In the genomic region with DNA sequence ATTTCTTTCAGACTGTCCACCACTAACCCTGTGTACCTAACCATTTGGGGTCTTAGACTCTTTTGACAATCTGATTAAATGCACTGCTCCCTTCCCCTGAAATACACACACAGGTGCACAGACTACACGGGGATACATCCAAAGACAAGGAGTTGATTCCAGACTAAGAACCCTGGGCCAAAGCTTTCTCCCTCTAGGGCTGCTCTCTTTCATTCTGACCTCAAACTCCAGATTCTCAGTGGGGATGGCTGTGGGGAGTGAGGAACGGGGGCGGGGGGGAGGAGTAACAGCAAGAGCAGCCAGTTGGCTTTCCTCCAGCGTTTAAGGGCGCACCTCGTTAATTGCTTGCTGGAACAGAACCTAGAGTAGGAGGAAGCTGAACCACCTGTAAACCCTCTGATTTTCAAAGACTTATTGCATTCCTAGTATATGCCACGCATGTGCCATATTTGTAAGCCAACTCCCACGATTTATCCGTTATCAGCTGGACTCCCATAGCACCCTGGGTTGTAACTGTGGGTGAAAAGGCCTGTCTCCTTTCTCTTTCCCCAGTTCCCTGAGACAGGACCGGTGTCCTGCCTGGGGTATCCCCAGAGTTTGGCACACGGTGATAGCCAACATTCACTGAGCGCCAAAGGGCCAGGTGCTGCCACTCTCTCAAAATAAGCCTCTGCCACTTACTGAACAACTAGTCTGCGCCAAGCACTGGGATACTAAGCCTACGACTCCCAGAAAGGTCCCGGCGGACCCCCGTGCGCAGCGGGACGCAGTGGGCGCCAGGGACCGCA, we compare ENCODE assay signal across 8 cellular contexts. TPM values are rescaled to one million over a fixed set of nuclear protein-coding genes. Genes with fewer than 3 reads are reported as not detected.
A peak's percentile ranks its signal among the peaks of the same experiment; 100 is the strongest.
DNase-seq lines count a peak whose midpoint lies in the region; ATAC-seq and TF ChIP-seq lines count a peak whose summit lies in the region.

No MANE protein-coding gene starts in this region.

- no peak overlapping the region for H4K8ac ChIP-seq in mesendoderm (ENCODE audit: low read depth, low read length)

- peak overlapping the region; percentile 92 for H2AFZ ChIP-seq in KMS-11 (ENCODE audit: low read depth)

- H3K79me2 ChIP-seq in KMS-11 (ENCODE audit: insufficient read depth, low read depth), result no peaks in the 10 kb centered on the region; the same call in 1 of the 2 replicates
- peaks cover 27% of the 10 kb centered on the region for H3K79me2 ChIP-seq in mesendoderm (ENCODE audit: control insufficient read depth, insufficient read depth, low read length)

- peak overlapping the region; percentile 83 for H2AK5ac ChIP-seq in mesendoderm (ENCODE audit: low read length)

- no peaks in the 10 kb centered on the region for H3K9me3 Mint-ChIP-seq in T-helper 1 cell treated with Interleukin-12 subunit alpha and Interleukin-12 subunit beta and Interleukin-4 antibody, amounts not matched to agents 30 μg/mL and 1 μg/mL, for 36 hours

- peak overlapping the region; percentile 99 for H3K56ac ChIP-seq in mesendoderm (ENCODE audit: low read length)

- peak overlapping the region; percentile 4 for H3K4ac ChIP-seq in mesendoderm (ENCODE audit: low read depth, low read length)

- no peaks in the 10 kb centered on the region for H3K9me3 ChIP-seq in duodenal mucosa (ENCODE audit: control insufficient read depth in 1 of 2, low read length in 2 of 2)
- no peaks in the 10 kb centered on the region for H3K9me3 ChIP-seq in thymus (ENCODE audit: control insufficient read depth)

- H3K9ac ChIP-seq in KMS-11, result peak overlapping the region; percentile 60
- H3K9ac ChIP-seq in duodenal mucosa (ENCODE audit: low read depth in 1 of 2, low read length in 2 of 2), result peak overlapping the region; percentile 99
- peak overlapping the region; percentile 96 for H3K9ac ChIP-seq in mesendoderm (ENCODE audit: low read length)

- DNase-seq in CMK (ENCODE audit: low read depth) (peak; percentile 45), mesendoderm (peak; percentile 31), GF-D8 (lab: John Stamatoyannopoulos, UW) (no peak)

- H3K36me3 ChIP-seq in KMS-11 (ENCODE audit: insufficient read depth) (no peaks in the 10 kb centered on the region), duodenal mucosa (ENCODE audit: control insufficient read depth in 1 of 2, insufficient read depth in 2 of 2, low read length in 2 of 2) (peaks cover 19 to 36% of the 10 kb centered on the region in 2 donors), mesendoderm (ENCODE audit: control insufficient read depth, insufficient read depth, low read length) (peaks cover 5% of the 10 kb centered on the region), thymus (ENCODE audit: control insufficient read depth, insufficient read depth) (peaks cover 15% of the 10 kb centered on the region)

- no peak overlapping the region for H2BK15ac ChIP-seq in mesendoderm (replicated peaks; ENCODE audit: low read depth)

- H3K27me3 Mint-ChIP-seq in T-helper 1 cell treated with Interleukin-12 subunit alpha and Interleukin-12 subunit beta and Interleukin-4 antibody, amounts not matched to agents 30 μg/mL and 1 μg/mL, for 36 hours (ENCODE audit: low read depth), result no peaks in the 10 kb centered on the region

- H3K18ac ChIP-seq in mesendoderm (ENCODE audit: low read length), result peak overlapping the region; percentile 25

- ATAC-seq in HG03457 (IDR thresholded peaks at IDR 0.05; ENCODE audit: unreplicated experiment), result no peak

- peak overlapping the region; percentile 16 for H2BK120ac ChIP-seq in mesendoderm (ENCODE audit: low read depth, low read length)

- H3K27me3 ChIP-seq in KMS-11 (ENCODE audit: insufficient read depth, low read depth) (no peaks in the 10 kb centered on the region), duodenal mucosa (ENCODE audit: control insufficient read depth in 1 of 2, insufficient read depth in 2 of 2, low read length in 2 of 2) (no peaks in the 10 kb centered on the region), mesendoderm (ENCODE audit: insufficient read depth, low read length, poor library complexity) (no peaks in the 10 kb centered on the region), thymus (ENCODE audit: control insufficient read depth, insufficient read depth) (no peaks in the 10 kb centered on the region)

- H4K20me1 ChIP-seq in KMS-11 (ENCODE audit: insufficient read depth), result no peaks in the 10 kb centered on the region

- peaks cover 40% of the 10 kb centered on the region for H3K4me1 ChIP-seq in KMS-11 (ENCODE audit: low read depth, poor library complexity, severe bottlenecking)
- H3K4me1 ChIP-seq in duodenal mucosa (ENCODE audit: control insufficient read depth in 1 of 2, insufficient read depth in 2 of 2, low read length in 2 of 2), result peaks cover 50 to 51% of the 10 kb centered on the region in 2 donors
- peaks cover 12% of the 10 kb centered on the region for H3K4me1 ChIP-seq in mesendoderm (ENCODE audit: control insufficient read depth, low read depth, low read length)
- peaks cover 28% of the 10 kb centered on the region for H3K4me1 ChIP-seq in thymus (ENCODE audit: control insufficient read depth, insufficient read depth, low read length)

- no peak for TF ChIP-seq CTCF in KMS-11 (conservative IDR thresholded peaks at IDR 0.05; ENCODE audit: low read depth, low read length)

- H2BK5ac ChIP-seq in mesendoderm (ENCODE audit: low read length), result peak overlapping the region; percentile 78

- peak overlapping the region; percentile 97 for H3K4me3 Mint-ChIP-seq in T-helper 1 cell treated with Interleukin-12 subunit alpha and Interleukin-12 subunit beta and Interleukin-4 antibody, amounts not matched to agents 30 μg/mL and 1 μg/mL, for 36 hours

- no peak overlapping the region for H3K23ac ChIP-seq in mesendoderm (ENCODE audit: low read length)

- WGBS in mesendoderm (ENCODE audit: extremely low coverage, insufficient coverage, low lambda C conversion rate), result no CpG with 5 or more reads among the region's 22 CpGs
- 13% methylated on average over 22 of the region's 22 CpGs for WGBS in thymus

- H3K36me3 Mint-ChIP-seq in T-helper 1 cell treated with Interleukin-12 subunit alpha and Interleukin-12 subunit beta and Interleukin-4 antibody, amounts not matched to agents 30 μg/mL and 1 μg/mL, for 36 hours (ENCODE audit: low read depth), result peaks cover 22% of the 10 kb centered on the region

- no peak overlapping the region for H4K5ac ChIP-seq in mesendoderm (ENCODE audit: low read length)

- H3K27ac ChIP-seq in KMS-11 (no peak overlapping the region), duodenal mucosa (ENCODE audit: low read depth, low read length) (peak overlapping the region; percentile 99), mesendoderm (ENCODE audit: low read depth, low read length) (peak overlapping the region; percentile 95), thymus (ENCODE audit: low read depth) (peak overlapping the region; percentile 83)

- H3K27ac Mint-ChIP-seq in T-helper 1 cell treated with Interleukin-12 subunit alpha and Interleukin-12 subunit beta and Interleukin-4 antibody, amounts not matched to agents 30 μg/mL and 1 μg/mL, for 36 hours, result peak overlapping the region; percentile 97

- H3K79me1 ChIP-seq in mesendoderm (ENCODE audit: low read length), result peaks cover 15% of the 10 kb centered on the region

- H3K4me2 ChIP-seq in KMS-11 (peak overlapping the region; percentile 95), mesendoderm (ENCODE audit: low read length) (peak overlapping the region; percentile 95)

- H3K4me3 ChIP-seq in KMS-11 (IDR thresholded peaks at IDR 0.05; ENCODE audit: insufficient read depth, low read depth, low read length), result peak overlapping the region; percentile 33
- H3K4me3 ChIP-seq in duodenal mucosa (ENCODE audit: low read depth in 1 of 2, low read length in 2 of 2), result peak overlapping the region; percentile 90 to 96
- H3K4me3 ChIP-seq in mesendoderm (ENCODE audit: low read length), result peak overlapping the region; percentile 84
- H3K4me3 ChIP-seq in thymus (ENCODE audit: low read length), result peak overlapping the region; percentile 69

- peaks cover 51% of the 10 kb centered on the region for H3K4me1 Mint-ChIP-seq in T-helper 1 cell treated with Interleukin-12 subunit alpha and Interleukin-12 subunit beta and Interleukin-4 antibody, amounts not matched to agents 30 μg/mL and 1 μg/mL, for 36 hours (ENCODE audit: low read depth)

RNA-seq across cellular contexts. Expression of a gene that starts 0.9 kb away (rescaled TPM):
- 6.6 TPM for polyA plus RNA-seq in mesendoderm (2013, experiment 1 of 2)
- polyA plus RNA-seq in mesendoderm (2013, experiment 2 of 2), result 6.2 TPM
- 11.7 TPM for polyA plus RNA-seq in thymus

RNA-seq across cellular contexts. Expression of a gene that starts 1.1 kb away (rescaled TPM):
- polyA plus RNA-seq in mesendoderm (2013, experiment 1 of 2), result 14.3 TPM
- 14.5 TPM for polyA plus RNA-seq in mesendoderm (2013, experiment 2 of 2)
- polyA plus RNA-seq in thymus, result 9.2 TPM

RNA-seq across cellular contexts. Expression of a gene that starts 42.7 kb away (rescaled TPM):
- polyA plus RNA-seq in mesendoderm (2013, experiment 1 of 2), result 0.25 TPM
- polyA plus RNA-seq in mesendoderm (2013, experiment 2 of 2), result 0.53 TPM
- polyA plus RNA-seq in thymus, result 5.9 TPM

RNA-seq across cellular contexts. Expression of a gene that starts 42.9 kb away (rescaled TPM):
- polyA plus RNA-seq in mesendoderm (2013, experiment 1 of 2), result 0.80 TPM
- polyA plus RNA-seq in mesendoderm (2013, experiment 2 of 2), result 0.63 TPM
- polyA plus RNA-seq in thymus, result 1.5 TPM

RNA-seq across cellular contexts. Expression of a gene that starts 53.9 kb away (rescaled TPM):
- polyA plus RNA-seq in mesendoderm (2013, experiment 1 of 2), result 102 TPM
- 106 TPM for polyA plus RNA-seq in mesendoderm (2013, experiment 2 of 2)
- polyA plus RNA-seq in thymus, result 1.7 TPM

Comparison
In these comparisons a context has a peak if more than half of its experiments do, and no peak if none do; other contexts are left out.
1. H3K4me3 ChIP-seq: peak in every context shown above with its lines; median percentile 93 in duodenal mucosa; 84 in mesendoderm; 69 in thymus; 33 in KMS-11.